In the genomic region with DNA sequence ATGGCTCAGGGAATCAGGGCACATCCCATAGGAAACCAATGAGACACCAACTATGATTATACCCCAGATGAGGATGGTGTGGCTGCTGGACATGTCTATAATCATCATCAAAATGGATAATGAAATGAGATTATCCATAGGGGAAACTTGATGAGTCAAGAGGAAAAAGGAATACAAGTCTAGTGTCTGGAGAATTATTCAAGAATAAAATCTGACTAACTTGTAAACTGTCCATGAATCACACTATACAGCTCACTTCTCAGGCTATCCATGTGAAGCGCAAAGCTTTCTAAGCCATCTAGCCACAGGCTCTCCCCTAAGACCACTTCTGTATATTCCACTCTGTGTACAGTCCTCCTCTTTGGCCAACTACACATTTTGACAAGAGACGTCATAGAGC, we compare ENCODE assay signal across 14 cellular contexts. TPM values are rescaled to one million over a fixed set of nuclear protein-coding genes. Genes with fewer than 3 reads are reported as not detected.
A peak's percentile ranks its signal among the peaks of the same experiment; 100 is the strongest.
DNase-seq lines count a peak whose midpoint lies in the region; ATAC-seq, FAIRE-seq and TF ChIP-seq lines count a peak whose summit lies in the region.
"Had no signal": no experiment of that assay in that cellular context is flagged by ENCODE, and none has a peak within 500 bp of the region (broad histone marks: within the 10 kb centered on the region; RNA-seq: fewer than 3 reads in every experiment).

No MANE protein-coding gene starts in this region.

- ATAC-seq in foreskin keratinocyte, result peak; percentile 91
- ATAC-seq: stimulated activated effector memory CD8-positive, alpha-beta T cell treated with anti-CD3 and anti-CD28 coated beads, Interleukin-12 subunit alpha, Interleukin-12 subunit beta, amount 100 ng/mL, for 72 hours had no signal

- no peak overlapping the region for H3K9ac ChIP-seq in adipocyte (ENCODE audit: low read length)
- H3K9ac ChIP-seq: parathyroid adenoma had no signal

- H3K27me3 ChIP-seq in adipocyte (replicated peaks; ENCODE audit: control insufficient read depth, insufficient read depth, low read length), result no peaks in the 10 kb centered on the region
- H3K27me3 ChIP-seq in foreskin keratinocyte, result no peaks in the 10 kb centered on the region
- H3K27me3 ChIP-seq: ascending aorta had no signal

- no peaks in the 10 kb centered on the region for H3K9me3 ChIP-seq in adipocyte (ENCODE audit: control insufficient read depth, low read length)
- H3K9me3 ChIP-seq: ascending aorta had no signal

- H3K4me1 ChIP-seq in adipocyte (ENCODE audit: control insufficient read depth, insufficient read depth, low read length) (peaks cover 34% of the 10 kb centered on the region), foreskin keratinocyte (peaks cover 32% of the 10 kb centered on the region)

- TF ChIP-seq CTCF in 22Rv1 (IDR thresholded peaks at IDR 0.05) (no peak), foreskin keratinocyte (conservative IDR thresholded peaks at IDR 0.05) (no peak), D721Med (IDR thresholded peaks at IDR 0.05; ENCODE audit: insufficient read depth, missing control alignments) (no peak)

- H3K27ac ChIP-seq in 22Rv1, result peak overlapping the region; percentile 48
- peak overlapping the region; percentile 89 for H3K27ac ChIP-seq in foreskin keratinocyte
- H3K27ac ChIP-seq: ascending aorta had no signal

- H3K4me3 ChIP-seq in adipocyte (ENCODE audit: low read length), result no peak overlapping the region
- H3K4me3 ChIP-seq: ascending aorta had no signal

- no peak for FAIRE-seq in D721Med (lab: Jason Lieb, UNC)

- DNase-seq in GM04503 (ENCODE audit: low read depth) (peak; percentile 21), adipocyte (ENCODE audit: low read depth) (peak; percentile 39), foreskin keratinocyte (peak; percentile 90 to 93), COR-L47 (lab: John Stamatoyannopoulos, UW) (no peak), D721Med (ENCODE audit: insufficient read length, low spot score) (no peak), SHP77 (lab: John Stamatoyannopoulos, UW) (no peak), C1 segment of cervical spinal cord (lab: John Stamatoyannopoulos, UW) (no peak)
- DNase-seq: activated CD8-positive, alpha-beta memory T cell treated with anti-CD3 and anti-CD28 coated beads, Interleukin-2, amount 50 U/mL, for 48 hours; GF-D8; NCI-H510A treated with DMSO at 0.1 percent for 48 hours had no signal

- H3K36me3 ChIP-seq in adipocyte (ENCODE audit: control insufficient read depth, insufficient read depth, low read length, severe bottlenecking), result no peaks in the 10 kb centered on the region
- H3K36me3 ChIP-seq: ascending aorta had no signal

RNA-seq across cellular contexts. Expression of gene DUSP16, which starts 52.5 kb away (rescaled TPM):
- 12.4 and 15.0 TPM in 2 replicates for total RNA-seq in foreskin keratinocyte
- polyA plus RNA-seq in foreskin keratinocyte, result 3.9 and 4.0 TPM in 2 replicates

Comparison
In these comparisons a context has a peak if more than half of its experiments do, and no peak if none do; other contexts are left out.
1. DNase-seq: peak in GM04503 (single experiment), adipocyte (single experiment) and foreskin keratinocyte (2 of 2); none in COR-L47 (single experiment), D721Med (single experiment), SHP77 (0 of 2) and C1 segment of cervical spinal cord (0 of 14).